In genomic region chr19:38718747-38719543, GRCh38 we compare ENCODE assay signal across 10 cellular contexts. TPM values are rescaled to one million over a fixed set of nuclear protein-coding genes. Genes with fewer than 3 reads are reported as not detected.
DNase-seq lines count a peak whose midpoint lies in the region; ATAC-seq, FAIRE-seq and TF ChIP-seq lines count a peak whose summit lies in the region.
"Had no signal": no experiment of that assay in that cellular context is flagged by ENCODE, and none has a peak within 500 bp of the region (broad histone marks: within the 10 kb centered on the region; RNA-seq: fewer than 3 reads in every experiment).

No MANE protein-coding gene starts in this region.

- no peak overlapping the region for H3K4me2 ChIP-seq in trophoblast cell (ENCODE audit: low read length)

- no TSS peak for BruUV-seq in Caco-2 (replicated peaks; lab: Mats Ljungman, UMichigan)

- H4K12ac ChIP-seq in trophoblast cell (ENCODE audit: low read depth, low read length) = peak overlapping the region; percentile 56

- no peak overlapping the region for H3K9ac ChIP-seq in trophoblast cell (ENCODE audit: low read length)

- DNase-seq in Caco-2 = no peak
- peak; percentile 77 for DNase-seq in globus pallidus (ENCODE audit: low spot score)
- peak; percentile 90 to 91 for DNase-seq in trophoblast cell
- no peak for DNase-seq in amniotic stem cell (lab: John Stamatoyannopoulos, UW)
- DNase-seq in GM19239 (ENCODE audit: insufficient read length, low spot score) = no peak
- DNase-seq in NCI-H345 treated with DMSO at 0.1 percent for 48 hours (lab: John Stamatoyannopoulos, UW; ENCODE audit: unreplicated experiment) = no peak
- DNase-seq: stimulated activated CD4-positive, alpha-beta T cell treated with anti-CD3 and anti-CD28 coated beads, Interleukin-4, amount 100 ng/mL, for 4 hours had no signal

- H2AK5ac ChIP-seq in trophoblast cell (ENCODE audit: low read length) = no peak overlapping the region

- peaks cover 30% of the 10 kb centered on the region for H3K4me1 ChIP-seq in Caco-2
- H3K4me1 ChIP-seq in trophoblast cell (ENCODE audit: control insufficient read depth in 1 of 2, insufficient read depth in 2 of 2, low read length in 2 of 2) = peaks cover 3 to 16% of the 10 kb centered on the region in 2 experiments

- intact Hi-C loops in Caco-2 (cut with micrococcal nuclease; ENCODE audit: unreplicated experiment) = loop anchor here (2.0 kb wide), 1 partner anchor 18 kb away; no protein-coding TSS in a partner anchor

- peak overlapping the region; percentile 65 for H3K18ac ChIP-seq in trophoblast cell (ENCODE audit: low read length)

- TF ChIP-seq CTCF in Caco-2 (IDR thresholded peaks at IDR 0.05; ENCODE audit: insufficient read depth in 1 of 2, low read depth in 1 of 2, low read length in 1 of 2, severe bottlenecking in 1 of 2, unreplicated experiment in 1 of 2) (peak in 1 of 2 experiments; percentile 44), VCaP (conservative IDR thresholded peaks at IDR 0.05) (0 out of 2 replicates have a peak, but pooled peaks have one; percentile 8)

- H2BK5ac ChIP-seq in trophoblast cell (ENCODE audit: low read depth, low read length, poor library complexity) = peak overlapping the region; percentile 37

- H3K4me3 ChIP-seq in Caco-2 (ENCODE audit: low read depth, low read length) = no peak overlapping the region
- H3K4me3 ChIP-seq in trophoblast cell (ENCODE audit: low read depth, low read length) = no peak overlapping the region

- peaks cover 100% of the 10 kb centered on the region for H3K36me3 Mint-ChIP-seq in Caco-2 (ENCODE audit: insufficient read depth, unreplicated experiment)
- H3K36me3 Mint-ChIP-seq: activated naive CD8-positive, alpha-beta T cell had no signal

- peaks cover 3% of the 10 kb centered on the region for H3K79me1 ChIP-seq in trophoblast cell (ENCODE audit: low read length)

- peak overlapping the region; percentile 3 for H2BK12ac ChIP-seq in trophoblast cell (ENCODE audit: low read length)

- no peaks in the 10 kb centered on the region for H3K9me3 ChIP-seq in Caco-2
- peaks cover 9% of the 10 kb centered on the region for H3K9me3 ChIP-seq in trophoblast cell (ENCODE audit: insufficient read depth, low read depth, low read length)

- H3K4me3 Mint-ChIP-seq in Caco-2 (ENCODE audit: unreplicated experiment) = peak overlapping the region; percentile 20
- H3K4me3 Mint-ChIP-seq: activated naive CD8-positive, alpha-beta T cell had no signal

- peak overlapping the region; percentile 32 for H3K14ac ChIP-seq in trophoblast cell (ENCODE audit: low read length)

- no peaks in the 10 kb centered on the region for H3K9me3 Mint-ChIP-seq in Caco-2 (ENCODE audit: unreplicated experiment)

- H3K23ac ChIP-seq in trophoblast cell (ENCODE audit: low read length) = no peak overlapping the region

- no peak overlapping the region for H2BK120ac ChIP-seq in trophoblast cell (ENCODE audit: insufficient read depth, low read length, poor library complexity)

- H3K27ac ChIP-seq in VCaP = no peak overlapping the region
- H3K27ac ChIP-seq in trophoblast cell (ENCODE audit: low read depth, low read length) = peak overlapping the region; percentile 24

- peak overlapping the region; percentile 33 for H3K4ac ChIP-seq in trophoblast cell (ENCODE audit: low read depth, low read length)

- POLR2A ChIA-PET in Caco-2 (lab: Charles Lee) = no interaction called here

- H3K4me1 Mint-ChIP-seq in Caco-2 (ENCODE audit: low read depth, unreplicated experiment) = peaks cover 6% of the 10 kb centered on the region

- H3K36me3 ChIP-seq in Caco-2 (ENCODE audit: control insufficient read depth, insufficient read depth, low read length) (peaks cover 14% of the 10 kb centered on the region), trophoblast cell (ENCODE audit: control insufficient read depth in 1 of 2, insufficient read depth in 2 of 2, low read length in 2 of 2) (peaks cover 92% of the 10 kb centered on the region in 2 experiments)

- peak overlapping the region; percentile 19 for H2AFZ ChIP-seq in trophoblast cell (ENCODE audit: insufficient read depth, low read length, poor library complexity)

- no peaks in the 10 kb centered on the region for H3K27me3 Mint-ChIP-seq in Caco-2 (ENCODE audit: insufficient read depth, unreplicated experiment)
- H3K27me3 Mint-ChIP-seq: activated naive CD8-positive, alpha-beta T cell had no signal

- H4K8ac ChIP-seq in trophoblast cell (ENCODE audit: low read depth, low read length) = peak overlapping the region; percentile 33

- FAIRE-seq in GM19239 (lab: Jason Lieb, UNC) = no peak

- CTCF ChIA-PET in Caco-2 (lab: Charles Lee) = interaction anchor here (0.8 to 1.1 kb wide), 2 partner anchors 66 to 72 kb away, joined by 4 to 5 read pairs; partner anchors contain the start of gene ACTN4

- no peaks in the 10 kb centered on the region for H3K79me2 ChIP-seq in trophoblast cell (ENCODE audit: control insufficient read depth, insufficient read depth, low read length, poor library complexity)

- H4K91ac ChIP-seq in trophoblast cell (ENCODE audit: low read depth, low read length) = peak overlapping the region; percentile 27

- ATAC-seq in HG03521 (IDR thresholded peaks at IDR 0.05; ENCODE audit: unreplicated experiment) = no peak

- WGBS in trophoblast cell (ENCODE audit: extremely low coverage, insufficient coverage, insufficient read length) = no CpG with 5 or more reads among the region's 24 CpGs

- H3K27ac Mint-ChIP-seq in Caco-2 (ENCODE audit: unreplicated experiment) = peak overlapping the region; percentile 59
- H3K27ac Mint-ChIP-seq: activated naive CD8-positive, alpha-beta T cell had no signal

- H3K27me3 ChIP-seq in Caco-2 (replicated peaks; ENCODE audit: control insufficient read depth, insufficient read depth, low read length) (no peaks in the 10 kb centered on the region), trophoblast cell (ENCODE audit: insufficient read depth, low read length) (no peaks in the 10 kb centered on the region)

RNA-seq across cellular contexts. Expression of gene CAPN12, which starts 25.3 kb away (rescaled TPM):
- 8.8 and 11.0 TPM in 2 replicates for total RNA-seq in Caco-2 (2022)
- polyA plus RNA-seq in trophoblast cell (2013) = 11.0 and 11.5 TPM in 2 replicates

RNA-seq across cellular contexts. Expression of gene LGALS7, which starts 54.4 kb away (rescaled TPM):
- total RNA-seq in Caco-2 (2022) = not detected in 2 replicates
- polyA plus RNA-seq in trophoblast cell (2013) = not detected in 2 replicates

Comparison
In these comparisons a context has a peak if more than half of its experiments do, and no peak if none do; other contexts are left out.
1. DNase-seq: peak in globus pallidus (single experiment) and trophoblast cell (2 of 2); none in Caco-2 (0 of 2), amniotic stem cell (single experiment), GM19239 (single experiment) and NCI-H345 treated with DMSO at 0.1 percent for 48 hours (single experiment).